ENCODE assay signal across 2 cellular contexts in the genomic region with DNA sequence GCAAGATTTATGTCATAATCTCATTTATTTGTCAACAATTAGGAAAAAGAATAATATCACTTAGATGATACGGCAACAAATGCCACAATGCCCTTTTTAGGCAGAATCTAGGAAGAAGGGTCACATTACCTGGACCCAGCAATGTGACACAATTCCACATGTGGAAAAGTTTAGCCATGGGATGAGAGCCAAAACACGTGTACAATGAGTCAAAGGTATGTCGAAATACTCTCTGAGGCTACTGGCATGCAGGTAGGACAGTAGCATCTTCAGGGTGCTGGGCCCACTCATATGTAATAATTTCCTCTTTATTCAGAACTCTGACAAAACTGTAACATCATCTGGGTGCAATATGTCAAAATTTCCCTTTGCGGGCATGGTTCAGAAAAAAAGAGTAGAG.
DNase-seq lines count a peak whose midpoint lies in the region; ATAC-seq and TF ChIP-seq lines count a peak whose summit lies in the region.
"Not testable (repeated sequence)": the region's sequence is repeated elsewhere in the genome, so short reads cannot be mapped to it uniquely, and the experiment has no call there.

No MANE protein-coding gene starts in this region.

- not testable (repeated sequence) for TF ChIP-seq CTCF in RWPE2 (IDR thresholded peaks at IDR 0.05; ENCODE audit: poor library complexity, severe bottlenecking)

- not testable (repeated sequence) for DNase-seq in RWPE2 (ENCODE audit: low spot score); left lobe of liver (ENCODE audit: low spot score)

- not testable (repeated sequence) for H3K36me3 ChIP-seq in RWPE2 (ENCODE audit: low read depth)

- H3K4me3 ChIP-seq in RWPE2 (ENCODE audit: severe bottlenecking), result not testable (repeated sequence)

- H3K4me1 ChIP-seq in RWPE2 (ENCODE audit: insufficient read depth, poor library complexity, severe bottlenecking), result not testable (repeated sequence)

- ATAC-seq in RWPE2 (ENCODE audit: low read depth) (peak; percentile 85), left lobe of liver (peak; percentile 65)

- H3K9me3 ChIP-seq in RWPE2 (ENCODE audit: severe bottlenecking), result not testable (repeated sequence)

- H3K27me3 ChIP-seq in RWPE2 (ENCODE audit: insufficient read depth, poor library complexity, severe bottlenecking), result not testable (repeated sequence)

- H3K27ac ChIP-seq in RWPE2 (ENCODE audit: poor library complexity, severe bottlenecking), result not testable (repeated sequence)
